Comparison of ENCODE assay signal across 1 cellular context in the genomic region with DNA sequence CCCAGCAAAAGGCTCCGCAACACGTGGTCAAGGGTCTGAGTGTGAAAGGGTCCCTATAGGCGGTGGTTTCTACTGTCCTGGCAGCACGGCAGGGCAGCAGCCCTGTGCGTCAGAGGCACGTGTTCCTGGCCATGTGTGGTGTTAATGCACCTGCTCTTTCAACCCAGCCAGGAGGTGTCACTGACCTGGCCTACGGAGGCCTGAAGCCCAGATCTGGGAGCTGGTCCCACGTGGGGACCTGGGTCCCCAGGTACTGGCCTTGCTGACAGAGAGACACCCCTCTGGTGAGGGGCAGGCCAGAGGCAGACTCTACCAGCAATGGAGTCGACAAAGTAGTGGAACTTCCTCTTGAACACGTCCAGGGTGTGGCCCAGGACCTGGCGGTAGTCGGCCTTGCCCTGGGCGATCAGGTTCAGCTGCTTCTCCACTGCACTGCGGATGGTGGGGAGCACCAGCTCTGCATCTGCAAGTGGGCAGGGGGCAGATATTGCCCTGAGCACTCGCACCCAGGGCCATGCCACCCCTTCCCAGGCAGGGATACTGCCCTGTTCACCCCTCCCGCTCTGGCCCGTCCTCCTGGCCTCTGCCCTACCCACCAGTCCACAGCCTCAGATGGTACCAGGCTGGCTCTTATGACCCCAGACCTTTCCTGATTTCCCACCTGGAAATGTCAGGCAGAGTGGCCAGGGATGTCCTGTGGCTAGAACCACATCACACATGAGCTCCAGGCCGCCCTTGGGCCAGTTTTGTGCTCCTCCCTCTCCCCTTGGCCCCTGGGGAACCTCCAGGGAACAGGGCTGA.
TF ChIP-seq lines count a peak whose summit lies in the region.

No MANE protein-coding gene starts in this region.

TF ChIP-seq in endothelial cell of umbilical vein, 7 proteins besides CTCF, POLR2A, EP300 and RAD21:
- TF ChIP-seq JUN (IDR thresholded peaks at IDR 0.05; ENCODE audit: borderline replicate concordance, insufficient read depth, insufficient read length, low read depth) (no peak), GATA2 (IDR thresholded peaks at IDR 0.05; ENCODE audit: insufficient read depth, insufficient read length, low read depth, low read length) (no peak), POLR2AphosphoS5 (IDR thresholded peaks at IDR 0.05; ENCODE audit: insufficient read depth, low read depth, low read length) (no peak), MYC (IDR thresholded peaks at IDR 0.05; ENCODE audit: low read depth, low read length) (no peak), EZH2 (IDR thresholded peaks at IDR 0.05; ENCODE audit: borderline replicate concordance, low read depth, low read length, severe bottlenecking) (no peak), FOS (IDR thresholded peaks at IDR 0.05; ENCODE audit: borderline replicate concordance, insufficient read depth, low read length) (no peak)
- TF ChIP-seq, protein P1, sequence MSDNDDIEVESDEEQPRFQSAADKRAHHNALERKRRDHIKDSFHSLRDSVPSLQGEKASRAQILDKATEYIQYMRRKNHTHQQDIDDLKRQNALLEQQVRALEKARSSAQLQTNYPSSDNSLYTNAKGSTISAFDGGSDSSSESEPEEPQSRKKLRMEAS (IDR thresholded peaks at IDR 0.05; ENCODE audit: insufficient read depth, insufficient read length), result no peak
